ENCODE assay signal across 10 cellular contexts in the genomic region with DNA sequence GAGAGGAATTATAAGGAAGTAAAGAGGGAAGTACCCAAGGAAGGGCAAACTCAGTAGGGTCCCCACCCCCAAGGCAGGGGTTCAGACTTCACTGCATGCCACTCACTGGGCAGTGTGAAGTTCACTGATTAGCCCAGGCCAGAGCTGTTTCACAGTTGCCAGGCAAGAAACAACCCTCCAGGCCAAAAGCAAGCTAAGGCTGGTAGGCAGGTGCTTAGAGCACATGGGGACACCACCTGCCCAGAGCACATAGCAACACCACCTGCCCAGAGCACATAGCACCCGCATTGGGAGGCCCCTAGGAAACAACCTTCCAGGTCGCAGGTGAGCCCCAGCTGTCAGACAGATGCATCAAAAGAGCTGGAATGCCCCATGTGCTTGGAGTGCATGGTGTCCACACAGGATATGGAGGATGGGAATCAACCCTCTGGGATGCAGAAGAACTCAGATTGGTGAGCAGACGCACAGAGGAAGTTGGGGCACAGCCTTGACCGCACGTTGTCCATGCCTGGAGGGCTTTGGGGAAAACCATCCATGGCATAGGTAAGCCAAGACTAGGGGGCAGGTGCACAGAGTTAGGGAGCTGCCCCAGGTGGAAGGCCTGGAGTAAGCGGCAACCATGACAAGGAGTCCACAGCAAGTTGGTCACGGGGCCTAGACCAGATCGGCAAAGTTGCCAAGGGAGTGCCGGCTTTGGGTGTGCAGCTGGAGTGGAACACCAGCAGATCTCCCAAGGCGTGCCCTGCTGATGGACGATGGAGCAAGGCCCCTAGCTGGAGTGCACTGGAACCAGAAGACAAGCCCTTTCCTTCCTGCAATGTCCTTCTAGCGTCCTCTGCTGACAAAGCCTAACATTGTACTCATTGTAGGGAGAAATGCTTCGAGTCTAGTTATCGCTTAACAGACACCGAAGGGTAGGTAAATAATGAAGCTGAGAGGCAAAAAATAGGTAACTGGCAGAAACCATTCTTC. TPM values are rescaled to one million over a fixed set of nuclear protein-coding genes. Genes with fewer than 3 reads are reported as not detected.
DNase-seq lines count a peak whose midpoint lies in the region; TF ChIP-seq lines count a peak whose summit lies in the region.
"Had no signal": no experiment of that assay in that cellular context is flagged by ENCODE, and none has a peak within 500 bp of the region (broad histone marks: within the 10 kb centered on the region; RNA-seq: fewer than 3 reads in every experiment).

No MANE protein-coding gene starts in this region.

- no peak overlapping the region for H3K4me2 ChIP-seq in osteoblast (ENCODE audit: insufficient read depth, low read length)

- H3K27ac ChIP-seq in osteoblast (ENCODE audit: low read depth, low read length) = no peak overlapping the region
- H3K27ac ChIP-seq in CD8-positive, alpha-beta memory T cell (ENCODE audit: low read depth, low read length) = no peak overlapping the region

- H3K27ac Mint-ChIP-seq in CD8-positive, alpha-beta memory T cell = no peak overlapping the region
- H3K27ac Mint-ChIP-seq: activated CD4-positive, alpha-beta memory T cell treated with anti-CD3 and anti-CD28 coated beads for 36 hours had no signal

- H3K36me3 ChIP-seq in osteoblast (ENCODE audit: insufficient read depth, low read length) = no peaks in the 10 kb centered on the region
- H3K36me3 ChIP-seq in CD8-positive, alpha-beta memory T cell (ENCODE audit: insufficient read depth, low read length) = no peaks in the 10 kb centered on the region

- no peak overlapping the region for H2AFZ ChIP-seq in osteoblast (ENCODE audit: low read length)

- DNase-seq in NCI-H2081 (lab: John Stamatoyannopoulos, UW) (peak; percentile 20 to 69), NCI-H2081 treated with DMSO at 0.1 percent for 48 hours (lab: John Stamatoyannopoulos, UW) (no peak), NAMALWA (ENCODE audit: low spot score) (peak; percentile 47), cerebellar cortex (ENCODE audit: low spot score) (peak; percentile 67), osteoblast (ENCODE audit: insufficient read length, low spot score, missing footprints) (peak; percentile 53), NCI-H510A treated with DMSO at 0.1 percent for 48 hours (lab: John Stamatoyannopoulos, UW) (no peak), GDM1 (lab: John Stamatoyannopoulos, UW) (no peak)
- DNase-seq in CD8-positive, alpha-beta memory T cell = no peak

- H4K20me1 ChIP-seq in osteoblast (ENCODE audit: insufficient read depth, low read length) = no peaks in the 10 kb centered on the region

- H3K4me1 Mint-ChIP-seq in CD8-positive, alpha-beta memory T cell = peaks cover 6 to 8% (median 7%) of the 10 kb centered on the region in 3 donors

- H3K27me3 ChIP-seq in osteoblast (ENCODE audit: insufficient read depth, low read length) = no peaks in the 10 kb centered on the region
- H3K27me3 ChIP-seq in CD8-positive, alpha-beta memory T cell (ENCODE audit: insufficient read depth, low read length, poor library complexity, severe bottlenecking) = no peaks in the 10 kb centered on the region

- no peaks in the 10 kb centered on the region for H3K9me3 ChIP-seq in osteoblast (ENCODE audit: low read depth, low read length)
- no peaks in the 10 kb centered on the region for H3K9me3 ChIP-seq in CD8-positive, alpha-beta memory T cell (ENCODE audit: low read length)

- CTCF ChIA-PET in CD8-positive, alpha-beta memory T cell (lab: Charles Lee) = interaction anchor here (1.0 to 9.2 kb wide), 19 partner anchors 9 to 130 kb away, joined by 3 to 159 read pairs (median 10); partner anchors contain the start of genes CPSF7, CYB561A3, DDB1 and SDHAF2

- TF ChIP-seq CTCF in osteoblast (IDR thresholded peaks at IDR 0.05; ENCODE audit: extremely low read depth, low read depth, low read length) = peak; percentile 72

- peaks cover 3% of the 10 kb centered on the region for H3K4me1 ChIP-seq in osteoblast (ENCODE audit: insufficient read depth, low read length)
- H3K4me1 ChIP-seq in CD8-positive, alpha-beta memory T cell (ENCODE audit: insufficient read depth, low read length) = peaks cover 6% of the 10 kb centered on the region

- no peaks in the 10 kb centered on the region for H3K36me3 Mint-ChIP-seq in CD8-positive, alpha-beta memory T cell
- H3K36me3 Mint-ChIP-seq: activated CD4-positive, alpha-beta memory T cell treated with anti-CD3 and anti-CD28 coated beads for 36 hours had no signal

- H3K27me3 Mint-ChIP-seq in CD8-positive, alpha-beta memory T cell = no peaks in the 10 kb centered on the region
- H3K27me3 Mint-ChIP-seq: activated CD4-positive, alpha-beta memory T cell treated with anti-CD3 and anti-CD28 coated beads for 36 hours had no signal

- H3K4me3 ChIP-seq in osteoblast (ENCODE audit: insufficient read depth, low read length) = no peak overlapping the region
- no peak overlapping the region for H3K4me3 ChIP-seq in CD8-positive, alpha-beta memory T cell (ENCODE audit: low read length)
- H3K4me3 ChIP-seq: lung had no signal

- peak overlapping the region in 1 of 7 donors; percentile 44 for H3K4me3 Mint-ChIP-seq in CD8-positive, alpha-beta memory T cell
- H3K4me3 Mint-ChIP-seq: activated CD4-positive, alpha-beta memory T cell treated with anti-CD3 and anti-CD28 coated beads for 36 hours had no signal

- H3K79me2 ChIP-seq in osteoblast (ENCODE audit: insufficient read depth, low read length) = no peaks in the 10 kb centered on the region

- no peaks in the 10 kb centered on the region for H3K9me3 Mint-ChIP-seq in CD8-positive, alpha-beta memory T cell
- H3K9me3 Mint-ChIP-seq: activated CD4-positive, alpha-beta memory T cell treated with anti-CD3 and anti-CD28 coated beads for 36 hours had no signal

- POLR2A ChIA-PET in CD8-positive, alpha-beta memory T cell (lab: Charles Lee) = interaction anchor here (1.5 to 3.3 kb wide), 3 partner anchors 23 to 51 kb away, joined by 7 to 16 read pairs (median 8); partner anchors contain the start of genes CYB561A3, TKFC and TMEM138

RNA-seq across cellular contexts. Expression of gene TMEM216, which starts 7.8 kb away (rescaled TPM):
- 5.8 and 8.3 TPM in 2 replicates for total RNA-seq in osteoblast
- 10 to 100 TPM; 16.8 to 17.5 TPM for total RNA-seq in CD8-positive, alpha-beta memory T cell
- polyA plus RNA-seq in CD8-positive, alpha-beta memory T cell = 53.2 TPM

RNA-seq across cellular contexts. Expression of gene TMEM138, which starts 22.4 kb away (rescaled TPM):
- 41.3 and 48.3 TPM in 2 replicates for total RNA-seq in osteoblast
- 10 to 100 TPM; 74.4 to 75.1 TPM for total RNA-seq in CD8-positive, alpha-beta memory T cell
- 54.3 TPM for polyA plus RNA-seq in CD8-positive, alpha-beta memory T cell

RNA-seq across cellular contexts. Expression of gene CYB561A3, which starts 22.9 kb away (rescaled TPM):
- 149 and 151 TPM in 2 replicates for total RNA-seq in osteoblast
- 10 to 100 TPM; 53.0 to 53.7 TPM for total RNA-seq in CD8-positive, alpha-beta memory T cell
- polyA plus RNA-seq in CD8-positive, alpha-beta memory T cell = 62.1 TPM

RNA-seq across cellular contexts. Expression of gene CPSF7, which starts 45.2 kb away (rescaled TPM):
- total RNA-seq in osteoblast = 29.0 and 29.2 TPM in 2 replicates
- 100 to 1,000 TPM; 128 to 140 TPM for total RNA-seq in CD8-positive, alpha-beta memory T cell
- polyA plus RNA-seq in CD8-positive, alpha-beta memory T cell = 32.9 TPM

RNA-seq across cellular contexts. Expression of gene SDHAF2, which starts 45.4 kb away (rescaled TPM):
- 37.7 and 46.3 TPM in 2 replicates for total RNA-seq in osteoblast
- 10 to 100 TPM; 48.8 to 49.2 TPM for total RNA-seq in CD8-positive, alpha-beta memory T cell
- 101 TPM for polyA plus RNA-seq in CD8-positive, alpha-beta memory T cell

Comparison
In these comparisons a context has a peak if more than half of its experiments do, and no peak if none do; other contexts are left out.
1. DNase-seq: peak in NCI-H2081 (2 of 2), NAMALWA (single experiment), cerebellar cortex (single experiment) and osteoblast (single experiment); none in NCI-H2081 treated with DMSO at 0.1 percent for 48 hours (single experiment), NCI-H510A treated with DMSO at 0.1 percent for 48 hours (single experiment), GDM1 (single experiment) and CD8-positive, alpha-beta memory T cell (0 of 5).